Comparison of ENCODE assay signal across 8 cellular contexts in genomic region chr10:122461367-122461728, GRCh38. TPM values are rescaled to one million over a fixed set of nuclear protein-coding genes. Genes with fewer than 3 reads are reported as not detected.
DNase-seq lines count a peak whose midpoint lies in the region; ATAC-seq and TF ChIP-seq lines count a peak whose summit lies in the region.

HTRA1 (plus strand) TSS chr10:122461553; CDS start chr10:122461653, 100 bp downstream.

- peak within 1 kb of the TSS; percentile 78 for H2BK120ac ChIP-seq in mesenchymal stem cell (ENCODE audit: low read depth, low read length)

- H4K8ac ChIP-seq in mesenchymal stem cell (ENCODE audit: low read length), result peak within 1 kb of the TSS; percentile 85

- ATAC-seq in RWPE2 (ENCODE audit: low read depth) (peak; percentile 60), HG02981 (IDR thresholded peaks at IDR 0.05; ENCODE audit: unreplicated experiment) (no peak), HG03159 (IDR thresholded peaks at IDR 0.05; ENCODE audit: unreplicated experiment) (no peak), GM19328 (IDR thresholded peaks at IDR 0.05; ENCODE audit: unreplicated experiment) (no peak)

- under 1% methylated on average over 41 of the region's 56 CpGs for WGBS in mesenchymal stem cell

- peak within 1 kb of the TSS; percentile 92 for H3K4me3 ChIP-seq in RWPE2 (ENCODE audit: severe bottlenecking)
- H3K4me3 ChIP-seq in mesenchymal stem cell (ENCODE audit: insufficient read depth in 1 of 2, low read depth in 1 of 2, low read length in 2 of 2), result peak within 1 kb of the TSS; percentile 78 to 95

- peak within 1 kb of the TSS; percentile 92 to 98 for H3K18ac ChIP-seq in mesenchymal stem cell (ENCODE audit: low read depth in 1 of 2, low read length in 2 of 2)

- DNase-seq in GM04504 (ENCODE audit: low read depth) (peak; percentile 67), RWPE2 (ENCODE audit: low spot score) (no peak), epidermal melanocyte (ENCODE audit: insufficient read length, low spot score) (peak; percentile 55), mesenchymal stem cell (peak; percentile 64), superior temporal gyrus (ENCODE audit: extremely low spot score) (peak; percentile 87)

- H3K27me3 ChIP-seq in RWPE2 (ENCODE audit: insufficient read depth, poor library complexity, severe bottlenecking), result no peaks in the 10 kb centered on the region
- peaks cover 0 to 24% of the 10 kb centered on the region in 2 experiments for H3K27me3 ChIP-seq in mesenchymal stem cell (ENCODE audit: control insufficient read depth in 1 of 2, insufficient read depth in 1 of 2, low read length in 2 of 2)

- no peak within 1 kb of the TSS for H2BK5ac ChIP-seq in mesenchymal stem cell (ENCODE audit: low read depth, low read length, poor library complexity, severe bottlenecking)

- H2AFZ ChIP-seq in mesenchymal stem cell (ENCODE audit: low read depth, low read length), result peak within 1 kb of the TSS; percentile 57

- H3K27ac ChIP-seq in RWPE2 (ENCODE audit: poor library complexity, severe bottlenecking) (peak within 1 kb of the TSS; percentile 50), mesenchymal stem cell (ENCODE audit: low read length, poor library complexity, severe bottlenecking) (no peak within 1 kb of the TSS)

- peak within 1 kb of the TSS; percentile 94 for H2BK15ac ChIP-seq in mesenchymal stem cell (ENCODE audit: low read depth, poor library complexity, severe bottlenecking)

- H3K9ac ChIP-seq in mesenchymal stem cell (ENCODE audit: low read length), result peak within 1 kb of the TSS; percentile 93

- no peak for TF ChIP-seq CTCF in RWPE2 (IDR thresholded peaks at IDR 0.05; ENCODE audit: poor library complexity, severe bottlenecking)

- H3K14ac ChIP-seq in mesenchymal stem cell (ENCODE audit: low read length in 2 of 2), result peak within 1 kb of the TSS; percentile 57 to 98

- peaks cover 16% of the 10 kb centered on the region for H3K36me3 ChIP-seq in RWPE2 (ENCODE audit: low read depth)
- peaks cover 3 to 16% of the 10 kb centered on the region in 2 experiments for H3K36me3 ChIP-seq in mesenchymal stem cell (ENCODE audit: control insufficient read depth in 1 of 2, insufficient read depth in 2 of 2, low read depth in 1 of 2, low read length in 2 of 2)

- H3K4me1 ChIP-seq in RWPE2 (ENCODE audit: insufficient read depth, poor library complexity, severe bottlenecking) (peaks cover 5% of the 10 kb centered on the region), mesenchymal stem cell (ENCODE audit: control insufficient read depth, insufficient read depth, low read depth, low read length) (peaks cover 22% of the 10 kb centered on the region)

- H2BK12ac ChIP-seq in mesenchymal stem cell (ENCODE audit: low read length in 2 of 2), result peak within 1 kb of the TSS; percentile 47 to 89

- H3K4me2 ChIP-seq in mesenchymal stem cell (ENCODE audit: low read length, poor library complexity, severe bottlenecking), result peak within 1 kb of the TSS; percentile 100

- peaks cover 15% of the 10 kb centered on the region for H3K79me1 ChIP-seq in mesenchymal stem cell (replicated peaks; ENCODE audit: low read length, poor library complexity, severe bottlenecking)

- H4K91ac ChIP-seq in mesenchymal stem cell (ENCODE audit: low read length), result peak within 1 kb of the TSS; percentile 95

- peak within 1 kb of the TSS; percentile 91 for H2AK5ac ChIP-seq in mesenchymal stem cell (ENCODE audit: low read length, severe bottlenecking)

- H3K9me3 ChIP-seq in RWPE2 (ENCODE audit: severe bottlenecking), result no peaks in the 10 kb centered on the region
- H3K9me3 ChIP-seq in mesenchymal stem cell (ENCODE audit: control insufficient read depth, low read length), result no peaks in the 10 kb centered on the region

- peak within 1 kb of the TSS; percentile 97 to 99 for H3K23ac ChIP-seq in mesenchymal stem cell (ENCODE audit: low read length in 2 of 2)

- peak within 1 kb of the TSS; percentile 83 to 89 for H3K4ac ChIP-seq in mesenchymal stem cell (ENCODE audit: low read depth in 1 of 2, low read length in 2 of 2)

RNA-seq across cellular contexts. Expression of gene HTRA1, which starts in this region (rescaled TPM):
- 204 TPM for polyA plus RNA-seq in mesenchymal stem cell (2013, experiment 1 of 2)
- 204 TPM for polyA plus RNA-seq in mesenchymal stem cell (2013, experiment 2 of 2)
